1 cellular context compared by ENCODE assay signal in genomic region chr5:139061274-139061673, GRCh38.
TF ChIP-seq lines count a peak whose summit lies in the region.

No MANE protein-coding gene starts in this region.

TF ChIP-seq in WTC11, 78 proteins besides CTCF, POLR2A, EP300 and RAD21 (continued from another document):
- TF ChIP-seq, protein P1, sequence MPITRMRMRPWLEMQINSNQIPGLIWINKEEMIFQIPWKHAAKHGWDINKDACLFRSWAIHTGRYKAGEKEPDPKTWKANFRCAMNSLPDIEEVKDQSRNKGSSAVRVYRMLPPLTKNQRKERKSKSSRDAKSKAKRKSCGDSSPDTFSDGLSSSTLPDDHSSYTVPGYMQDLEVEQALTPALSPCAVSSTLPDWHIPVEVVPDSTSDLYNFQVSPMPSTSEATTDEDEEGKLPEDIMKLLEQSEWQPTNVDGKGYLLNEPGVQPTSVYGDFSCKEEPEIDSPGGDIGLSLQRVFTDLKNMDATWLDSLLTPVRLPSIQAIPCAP (CRISPR knock-in tag; IDR thresholded peaks at IDR 0.05), result no peak
- TF ChIP-seq RELA (CRISPR knock-in tag; IDR thresholded peaks at IDR 0.05; ENCODE audit: borderline replicate concordance) (no peak), PRRX2 (CRISPR knock-in tag; IDR thresholded peaks at IDR 0.05) (no peak), ZBTB21 (CRISPR knock-in tag; IDR thresholded peaks at IDR 0.05; ENCODE audit: borderline replicate concordance) (no peak), FOXP1 (CRISPR knock-in tag; IDR thresholded peaks at IDR 0.05; ENCODE audit: borderline replicate concordance) (no peak), CBFB (CRISPR knock-in tag; IDR thresholded peaks at IDR 0.05; ENCODE audit: low read depth) (no peak), PRDM15 (CRISPR knock-in tag; IDR thresholded peaks at IDR 0.05) (no peak), ZNF263 (CRISPR knock-in tag; IDR thresholded peaks at IDR 0.05; ENCODE audit: low read depth) (no peak), ZNF281 (CRISPR knock-in tag; IDR thresholded peaks at IDR 0.05) (no peak), SMAD3 (CRISPR knock-in tag; IDR thresholded peaks at IDR 0.05; ENCODE audit: borderline replicate concordance) (no peak)
- TF ChIP-seq, protein P2, sequence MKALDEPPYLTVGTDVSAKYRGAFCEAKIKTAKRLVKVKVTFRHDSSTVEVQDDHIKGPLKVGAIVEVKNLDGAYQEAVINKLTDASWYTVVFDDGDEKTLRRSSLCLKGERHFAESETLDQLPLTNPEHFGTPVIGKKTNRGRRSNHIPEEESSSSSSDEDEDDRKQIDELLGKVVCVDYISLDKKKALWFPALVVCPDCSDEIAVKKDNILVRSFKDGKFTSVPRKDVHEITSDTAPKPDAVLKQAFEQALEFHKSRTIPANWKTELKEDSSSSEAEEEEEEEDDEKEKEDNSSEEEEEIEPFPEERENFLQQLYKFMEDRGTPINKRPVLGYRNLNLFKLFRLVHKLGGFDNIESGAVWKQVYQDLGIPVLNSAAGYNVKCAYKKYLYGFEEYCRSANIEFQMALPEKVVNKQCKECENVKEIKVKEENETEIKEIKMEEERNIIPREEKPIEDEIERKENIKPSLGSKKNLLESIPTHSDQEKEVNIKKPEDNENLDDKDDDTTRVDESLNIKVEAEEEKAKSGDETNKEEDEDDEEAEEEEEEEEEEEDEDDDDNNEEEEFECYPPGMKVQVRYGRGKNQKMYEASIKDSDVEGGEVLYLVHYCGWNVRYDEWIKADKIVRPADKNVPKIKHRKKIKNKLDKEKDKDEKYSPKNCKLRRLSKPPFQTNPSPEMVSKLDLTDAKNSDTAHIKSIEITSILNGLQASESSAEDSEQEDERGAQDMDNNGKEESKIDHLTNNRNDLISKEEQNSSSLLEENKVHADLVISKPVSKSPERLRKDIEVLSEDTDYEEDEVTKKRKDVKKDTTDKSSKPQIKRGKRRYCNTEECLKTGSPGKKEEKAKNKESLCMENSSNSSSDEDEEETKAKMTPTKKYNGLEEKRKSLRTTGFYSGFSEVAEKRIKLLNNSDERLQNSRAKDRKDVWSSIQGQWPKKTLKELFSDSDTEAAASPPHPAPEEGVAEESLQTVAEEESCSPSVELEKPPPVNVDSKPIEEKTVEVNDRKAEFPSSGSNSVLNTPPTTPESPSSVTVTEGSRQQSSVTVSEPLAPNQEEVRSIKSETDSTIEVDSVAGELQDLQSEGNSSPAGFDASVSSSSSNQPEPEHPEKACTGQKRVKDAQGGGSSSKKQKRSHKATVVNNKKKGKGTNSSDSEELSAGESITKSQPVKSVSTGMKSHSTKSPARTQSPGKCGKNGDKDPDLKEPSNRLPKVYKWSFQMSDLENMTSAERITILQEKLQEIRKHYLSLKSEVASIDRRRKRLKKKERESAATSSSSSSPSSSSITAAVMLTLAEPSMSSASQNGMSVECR (CRISPR knock-in tag; IDR thresholded peaks at IDR 0.05; ENCODE audit: borderline replicate concordance), result no peak
- TF ChIP-seq, protein P3, sequence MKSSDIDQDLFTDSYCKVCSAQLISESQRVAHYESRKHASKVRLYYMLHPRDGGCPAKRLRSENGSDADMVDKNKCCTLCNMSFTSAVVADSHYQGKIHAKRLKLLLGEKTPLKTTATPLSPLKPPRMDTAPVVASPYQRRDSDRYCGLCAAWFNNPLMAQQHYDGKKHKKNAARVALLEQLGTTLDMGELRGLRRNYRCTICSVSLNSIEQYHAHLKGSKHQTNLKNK (CRISPR knock-in tag; IDR thresholded peaks at IDR 0.05), result no peak
